ENCODE assay signal across 27 cellular contexts in the genomic region with DNA sequence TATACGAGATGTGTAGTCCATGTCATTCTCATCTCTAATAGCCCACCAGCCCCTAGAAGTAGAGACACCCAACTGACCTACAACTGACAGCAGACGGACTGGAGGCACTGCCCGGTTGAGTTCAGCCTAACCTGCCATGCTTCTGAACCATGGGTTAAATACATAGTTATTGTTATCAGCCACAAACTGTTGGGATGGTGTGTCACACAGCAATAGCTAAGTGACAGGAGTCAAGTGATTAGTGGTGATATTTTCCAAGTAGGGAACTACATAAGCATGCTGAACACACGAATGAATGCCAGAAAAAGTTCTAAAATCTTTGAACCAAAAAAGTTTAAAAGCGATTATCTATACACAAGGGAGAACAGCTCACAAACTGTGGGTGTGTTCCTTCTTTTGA.
"Had no signal": no experiment of that assay in that cellular context is flagged by ENCODE, and none has a peak within 500 bp of the region (broad histone marks: within the 10 kb centered on the region; RNA-seq: fewer than 3 reads in every experiment).

No MANE protein-coding gene starts in this region.

- ATAC-seq: esophagus mucosa; gastrocnemius medialis; heart right ventricle; left cardiac atrium; left lung; left ventricle myocardium superior; lower lobe of right lung; mucosa of descending colon; naive thymus-derived CD4-positive, alpha-beta T cell; natural killer cell had no signal

- H3K9me3 ChIP-seq: esophagus squamous epithelium, gastrocnemius medialis, left lung, lower lobe of right lung, mucosa of descending colon had no signal

- H3K4me3 ChIP-seq: coronary artery, dorsolateral prefrontal cortex, esophagus squamous epithelium, gastrocnemius medialis, heart right ventricle, left lung, lower lobe of right lung, mucosa of descending colon had no signal

- H3K4me1 ChIP-seq: gastrocnemius medialis, left lung, lower lobe of right lung had no signal

- H3K27ac ChIP-seq: coronary artery, dorsolateral prefrontal cortex, epithelial cell of prostate, esophagus squamous epithelium, gastrocnemius medialis, heart right ventricle, left lung, lower lobe of right lung had no signal

- DNase-seq: dermis blood vessel endothelial cell; dorsolateral prefrontal cortex; effector CD4-positive, alpha-beta T cell; effector memory CD4-positive, alpha-beta T cell; erythroblast; esophagus squamous epithelium; foreskin fibroblast; foreskin melanocyte; gastrocnemius medialis; glutamatergic neuron; head of caudate nucleus; heart right ventricle; hippocampal formation; left cardiac atrium; left lung; left ventricle myocardium superior; lower lobe of right lung; mesenchymal stem cell; mucosa of descending colon; naive thymus-derived CD4-positive, alpha-beta T cell; natural killer cell had no signal

- H3K36me3 Mint-ChIP-seq: natural killer cell had no signal

- H3K9me3 Mint-ChIP-seq: naive thymus-derived CD4-positive, alpha-beta T cell; natural killer cell had no signal

- H3K27me3 ChIP-seq: dorsolateral prefrontal cortex, esophagus squamous epithelium, gastrocnemius medialis, heart right ventricle, left lung had no signal

- FAIRE-seq: islet of Langerhans, keratinocyte had no signal

- H3K27me3 Mint-ChIP-seq: naive thymus-derived CD4-positive, alpha-beta T cell had no signal

- H3K4me3 Mint-ChIP-seq: mesothelial cell of epicardium; naive thymus-derived CD4-positive, alpha-beta T cell; natural killer cell had no signal

- H3K27ac Mint-ChIP-seq: mesothelial cell of epicardium, natural killer cell had no signal

- H3K4me1 Mint-ChIP-seq: naive thymus-derived CD4-positive, alpha-beta T cell; natural killer cell had no signal
